Comparison of ENCODE assay signal across 9 cellular contexts in the genomic region with DNA sequence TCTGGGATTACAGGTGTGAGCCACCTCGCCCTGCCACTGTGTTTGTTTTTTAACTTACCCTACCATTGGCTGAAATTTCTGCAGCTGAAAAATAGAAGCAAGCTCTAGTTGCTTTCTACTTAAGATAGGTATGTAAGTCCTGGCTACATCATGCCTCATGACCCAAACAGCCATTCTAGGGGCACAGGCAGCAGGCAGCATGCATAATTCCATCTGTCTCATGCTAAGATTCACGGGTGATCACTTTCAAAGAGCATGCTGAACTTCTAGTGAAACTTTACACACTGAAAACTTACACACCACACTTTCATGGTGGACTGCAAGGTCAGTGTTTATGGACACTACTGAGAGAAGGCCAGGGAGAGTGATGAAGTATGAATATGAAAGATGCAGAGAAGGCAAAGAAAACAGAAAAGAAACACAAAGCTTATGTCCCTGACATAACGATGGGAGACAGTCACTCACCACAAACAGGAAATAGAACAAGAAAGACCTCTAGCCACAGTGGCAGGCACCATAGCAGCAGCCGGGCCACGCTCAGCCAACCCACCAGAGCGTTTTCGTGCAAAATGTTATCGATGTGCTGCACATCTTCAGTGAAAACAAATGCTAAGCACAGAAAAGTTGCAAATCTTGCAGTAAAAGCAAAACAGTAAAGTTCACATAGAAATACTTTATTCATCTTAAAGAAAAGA.
DNase-seq lines count a peak whose midpoint lies in the region; ATAC-seq and TF ChIP-seq lines count a peak whose summit lies in the region.
"Had no signal": no experiment of that assay in that cellular context is flagged by ENCODE, and none has a peak within 500 bp of the region (broad histone marks: within the 10 kb centered on the region; RNA-seq: fewer than 3 reads in every experiment).

No MANE protein-coding gene starts in this region.

- H3K9ac ChIP-seq in Loucy (ENCODE audit: low read depth, low read length, poor library complexity, severe bottlenecking): peak overlapping the region; percentile 49

- peak overlapping the region; percentile 1 for H3K27ac Mint-ChIP-seq in activated T-cell treated with anti-CD3 and anti-CD28 coated beads, Interleukin-2, amount 50 U/mL, for 24 hours
- H3K27ac Mint-ChIP-seq in stimulated activated memory B cell treated with anti-CD40 and anti-IgM and Interleukin-4, amounts not matched to agents 10 μg/mL and 1 μg/mL and 100 μg/mL, for 72 hours: no peak overlapping the region

- peaks cover 48% of the 10 kb centered on the region for H3K4me1 Mint-ChIP-seq in activated T-cell treated with anti-CD3 and anti-CD28 coated beads, Interleukin-2, amount 50 U/mL, for 24 hours (ENCODE audit: low read depth)
- peaks cover 6% of the 10 kb centered on the region for H3K4me1 Mint-ChIP-seq in stimulated activated memory B cell treated with anti-CD40 and anti-IgM and Interleukin-4, amounts not matched to agents 10 μg/mL and 1 μg/mL and 100 μg/mL, for 72 hours

- no peaks in the 10 kb centered on the region for H3K9me2 ChIP-seq in Loucy (replicated peaks; ENCODE audit: low read depth, low read length)

- peak overlapping the region; percentile 59 for H2AFZ ChIP-seq in Loucy (ENCODE audit: low read length)

- peaks cover 2% of the 10 kb centered on the region for H3K36me3 Mint-ChIP-seq in activated T-cell treated with anti-CD3 and anti-CD28 coated beads, Interleukin-2, amount 50 U/mL, for 24 hours (ENCODE audit: low read depth)
- H3K36me3 Mint-ChIP-seq in stimulated activated memory B cell treated with anti-CD40 and anti-IgM and Interleukin-4, amounts not matched to agents 10 μg/mL and 1 μg/mL and 100 μg/mL, for 72 hours: no peaks in the 10 kb centered on the region

- H3K4me2 ChIP-seq in Loucy (ENCODE audit: low read depth, low read length, poor library complexity, severe bottlenecking): peak overlapping the region; percentile 70

- H3K27me3 ChIP-seq in Loucy (ENCODE audit: insufficient read depth, low read length, poor library complexity, severe bottlenecking): no peaks in the 10 kb centered on the region

- H4K20me1 ChIP-seq in Loucy (ENCODE audit: insufficient read depth, low read length, poor library complexity, severe bottlenecking): no peaks in the 10 kb centered on the region

- peaks cover 3% of the 10 kb centered on the region; the same call in 1 of the 2 replicates for H3K9me3 ChIP-seq in Loucy (ENCODE audit: insufficient read depth, low read depth, low read length)

- H3K9me3 Mint-ChIP-seq in activated T-cell treated with anti-CD3 and anti-CD28 coated beads, Interleukin-2, amount 50 U/mL, for 24 hours: peaks cover 4% of the 10 kb centered on the region
- H3K9me3 Mint-ChIP-seq in stimulated activated memory B cell treated with anti-CD40 and anti-IgM and Interleukin-4, amounts not matched to agents 10 μg/mL and 1 μg/mL and 100 μg/mL, for 72 hours: peaks cover 2% of the 10 kb centered on the region

- no peak for DNase-seq in activated T-cell treated with anti-CD3 and anti-CD28 coated beads, Interleukin-2, amount 50 U/mL, for 24 hours
- peak; percentile 27 for DNase-seq in stimulated activated CD8-positive, alpha-beta memory T cell treated with anti-CD3 and anti-CD28 coated beads, Interleukin-12 subunit alpha, Interleukin-12 subunit beta, amount 100 ng/mL, for 1 hour (ENCODE audit: low read depth)
- DNase-seq in HEK293T (ENCODE audit: extremely low spot score) (no peak), left colon (no peak), HPDE6-E6E7 (ENCODE audit: extremely low spot score) (no peak)
- DNase-seq: NCI-H1105 treated with DMSO at 0.1 percent for 48 hours had no signal

- peak overlapping the region; percentile 61 for H3K4me3 ChIP-seq in Loucy (ENCODE audit: low read length, poor library complexity, severe bottlenecking)

- TF ChIP-seq CTCF in Loucy (conservative IDR thresholded peaks at IDR 0.05; ENCODE audit: low read length): no peak

- intact Hi-C loops in left colon (cut with DNase I, micrococcal nuclease): no loop called here

- H3K79me2 ChIP-seq in Loucy (ENCODE audit: insufficient read depth, low read length): peaks cover 45% of the 10 kb centered on the region

- H3K27me3 Mint-ChIP-seq in activated T-cell treated with anti-CD3 and anti-CD28 coated beads, Interleukin-2, amount 50 U/mL, for 24 hours: no peaks in the 10 kb centered on the region
- peaks cover 33% of the 10 kb centered on the region for H3K27me3 Mint-ChIP-seq in stimulated activated memory B cell treated with anti-CD40 and anti-IgM and Interleukin-4, amounts not matched to agents 10 μg/mL and 1 μg/mL and 100 μg/mL, for 72 hours

- ATAC-seq in GM19395 (IDR thresholded peaks at IDR 0.05; ENCODE audit: unreplicated experiment) (peak; percentile 88), left colon (no peak)
- ATAC-seq in stimulated activated memory B cell treated with anti-CD40 and anti-IgM and Interleukin-4, amounts not matched to agents 10 μg/mL and 1 μg/mL and 100 μg/mL, for 72 hours: no peak

- POLR2A ChIA-PET in HEK293T (lab: Yijun Ruan, JAX): no interaction called here

- H3K4me1 ChIP-seq in Loucy (ENCODE audit: insufficient read depth, low read length, poor library complexity, severe bottlenecking): peaks cover 44% of the 10 kb centered on the region

- H3K36me3 ChIP-seq in Loucy (ENCODE audit: insufficient read depth, low read length): peaks cover 2% of the 10 kb centered on the region; the same call in 1 of the 2 replicates

- H3F3A ChIP-seq in Loucy (ENCODE audit: low read depth): no peaks in the 10 kb centered on the region

- H3K4me3 Mint-ChIP-seq in activated T-cell treated with anti-CD3 and anti-CD28 coated beads, Interleukin-2, amount 50 U/mL, for 24 hours: no peak overlapping the region
- H3K4me3 Mint-ChIP-seq in stimulated activated memory B cell treated with anti-CD40 and anti-IgM and Interleukin-4, amounts not matched to agents 10 μg/mL and 1 μg/mL and 100 μg/mL, for 72 hours: no peak overlapping the region

- CTCF ChIA-PET in HEK293T (lab: Yijun Ruan, JAX): no interaction called here

TF ChIP-seq in HEK293T, 16 proteins besides CTCF, POLR2A, EP300 and RAD21:
- no peak for TF ChIP-seq ZNF384 (IDR thresholded peaks at IDR 0.05)
- TF ChIP-seq TARDBP (IDR thresholded peaks at IDR 0.05): no peak
- TF ChIP-seq NFRKB (IDR thresholded peaks at IDR 0.05): no peak
- TF ChIP-seq FOXA1 (IDR thresholded peaks at IDR 0.05): no peak
- TF ChIP-seq, protein P1, sequence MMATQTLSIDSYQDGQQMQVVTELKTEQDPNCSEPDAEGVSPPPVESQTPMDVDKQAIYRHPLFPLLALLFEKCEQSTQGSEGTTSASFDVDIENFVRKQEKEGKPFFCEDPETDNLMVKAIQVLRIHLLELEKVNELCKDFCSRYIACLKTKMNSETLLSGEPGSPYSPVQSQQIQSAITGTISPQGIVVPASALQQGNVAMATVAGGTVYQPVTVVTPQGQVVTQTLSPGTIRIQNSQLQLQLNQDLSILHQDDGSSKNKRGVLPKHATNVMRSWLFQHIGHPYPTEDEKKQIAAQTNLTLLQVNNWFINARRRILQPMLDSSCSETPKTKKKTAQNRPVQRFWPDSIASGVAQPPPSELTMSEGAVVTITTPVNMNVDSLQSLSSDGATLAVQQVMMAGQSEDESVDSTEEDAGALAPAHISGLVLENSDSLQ (IDR thresholded peaks at IDR 0.05): no peak
- no peak for TF ChIP-seq FOXK2 (IDR thresholded peaks at IDR 0.05)
- no peak for TF ChIP-seq HDGF (IDR thresholded peaks at IDR 0.05; ENCODE audit: borderline replicate concordance)
- no peak for TF ChIP-seq L3MBTL2 (conservative IDR thresholded peaks at IDR 0.05)
- TF ChIP-seq FOXM1 (IDR thresholded peaks at IDR 0.05; ENCODE audit: borderline replicate concordance): no peak
- TF ChIP-seq ARNT (IDR thresholded peaks at IDR 0.05): no peak
